In the genomic region with DNA sequence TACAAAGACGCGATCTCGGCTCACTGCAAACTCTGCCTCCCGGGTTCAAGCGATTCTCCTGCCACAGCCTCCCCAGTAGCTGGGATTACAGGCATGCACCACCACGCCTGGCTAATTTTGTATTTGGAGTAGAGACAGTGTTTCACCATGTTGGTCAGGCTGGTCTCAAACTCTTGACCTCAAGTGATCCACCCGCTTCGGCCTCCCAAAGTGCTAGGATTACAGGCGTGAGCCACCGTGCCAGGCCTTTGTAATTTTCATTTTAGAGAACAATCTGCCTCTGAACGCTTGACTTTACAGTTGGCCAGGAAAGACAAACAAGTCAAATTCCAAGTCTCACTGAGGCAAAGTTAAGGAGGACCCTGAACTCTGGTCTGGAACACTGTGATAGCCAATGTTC, we compare ENCODE assay signal across 1 cellular context.
TF ChIP-seq lines count a peak whose summit lies in the region.
"Not testable (repeated sequence)": the region's sequence is repeated elsewhere in the genome, so short reads cannot be mapped to it uniquely, and the experiment has no call there.

No MANE protein-coding gene starts in this region.

TF ChIP-seq in HepG2, 621 proteins besides CTCF, POLR2A, EP300 and RAD21:
- TF ChIP-seq LCORL (IDR thresholded peaks at IDR 0.05), result not testable (repeated sequence)
- TF ChIP-seq LCORL (CRISPR knock-in tag; IDR thresholded peaks at IDR 0.05), result 0 out of 2 replicates have a peak, but pooled peaks have one; percentile 22
- TF ChIP-seq ZNF460 (CRISPR knock-in tag; IDR thresholded peaks at IDR 0.05; ENCODE audit: borderline replicate concordance), result peak; percentile 76
- peak; percentile 29; the same call in 1 of the 2 replicates for TF ChIP-seq HNF4A (CRISPR knock-in tag; IDR thresholded peaks at IDR 0.05)
- TF ChIP-seq ZMYM2 (CRISPR knock-in tag; IDR thresholded peaks at IDR 0.05), result 0 out of 2 replicates have a peak, but pooled peaks have one; percentile 48
